8 cellular contexts compared by ENCODE assay signal in genomic region chr20:38725959-38726848, GRCh38. TPM values are rescaled to one million over a fixed set of nuclear protein-coding genes. Genes with fewer than 3 reads are reported as not detected.
DNase-seq lines count a peak whose midpoint lies in the region; TF ChIP-seq lines count a peak whose summit lies in the region.

No MANE protein-coding gene starts in this region.

- no peak overlapping the region for H3K4me3 Mint-ChIP-seq in activated T-helper 2 cell treated with anti-CD3 and anti-CD28 coated beads, Interferon-gamma antibody, Interleukin-2, Interleukin-4, amounts not matched to agents 10 μg/mL and 5 μg/mL and 100 μg/mL, durations not matched to agents 14 hours and 24 hours and 36 hours (ENCODE audit: low read depth)

- H3K27ac ChIP-seq in iPS-20b (ENCODE audit: low read length) (no peak overlapping the region), tibial artery (no peak overlapping the region)

- peak; percentile 24 to 27 for TF ChIP-seq CTCF in tibial artery (IDR thresholded peaks at IDR 0.05)

- peaks cover 37% of the 10 kb centered on the region for H3K4me1 Mint-ChIP-seq in activated T-helper 2 cell treated with anti-CD3 and anti-CD28 coated beads, Interferon-gamma antibody, Interleukin-2, Interleukin-4, amounts not matched to agents 10 μg/mL and 5 μg/mL and 100 μg/mL, durations not matched to agents 14 hours and 24 hours and 36 hours (ENCODE audit: low read depth)

- H3K27me3 Mint-ChIP-seq in activated T-helper 2 cell treated with anti-CD3 and anti-CD28 coated beads, Interferon-gamma antibody, Interleukin-2, Interleukin-4, amounts not matched to agents 10 μg/mL and 5 μg/mL and 100 μg/mL, durations not matched to agents 14 hours and 24 hours and 36 hours (ENCODE audit: low read depth) = peaks cover 87% of the 10 kb centered on the region

- H3K9ac ChIP-seq in ES-I3 (ENCODE audit: low read depth, low read length) (peak overlapping the region; percentile 33; the same call in 1 of the 2 replicates), iPS-20b (ENCODE audit: low read depth, low read length) (no peak overlapping the region)

- H3K4me3 ChIP-seq in iPS-20b (ENCODE audit: low read length) (peak overlapping the region; percentile 43), tibial artery (no peak overlapping the region)

- intact Hi-C loops in activated T-helper 2 cell treated with anti-CD3 and anti-CD28 coated beads, Interferon-gamma antibody, Interleukin-2, Interleukin-4, amounts not matched to agents 10 μg/mL and 5 μg/mL and 100 μg/mL, durations not matched to agents 14 hours and 24 hours and 36 hours (cut with micrococcal nuclease) = loop anchor here (2.0 kb wide), 1 partner anchor 1965 kb away; no protein-coding TSS in a partner anchor
- intact Hi-C loops in tibial artery (cut with DNase I; ENCODE audit: low total_unique reads) = loop anchor here (10.0 kb wide), 1 partner anchor 159 kb away; no protein-coding TSS in a partner anchor

- no peak overlapping the region for H3K27ac Mint-ChIP-seq in activated T-helper 2 cell treated with anti-CD3 and anti-CD28 coated beads, Interferon-gamma antibody, Interleukin-2, Interleukin-4, amounts not matched to agents 10 μg/mL and 5 μg/mL and 100 μg/mL, durations not matched to agents 14 hours and 24 hours and 36 hours

- H3K4me1 ChIP-seq in ES-I3 (ENCODE audit: insufficient read depth, low read length) (peaks cover 3% of the 10 kb centered on the region; the same call in 1 of the 2 replicates), iPS-20b (ENCODE audit: insufficient read depth, low read length) (peaks cover 10% of the 10 kb centered on the region; the same call in 1 of the 2 replicates), tibial artery (peaks cover 0 to 59% (median 41%) of the 10 kb centered on the region in 4 donors)

- DNase-seq in NCI-H1436 treated with DMSO at 0.1 percent for 48 hours (lab: John Stamatoyannopoulos, UW) (peak; percentile 21), tibial artery (no peak), NCI-H1048 (lab: John Stamatoyannopoulos, UW) (no peak), NCI-H1105 treated with DMSO at 0.1 percent for 48 hours (lab: John Stamatoyannopoulos, UW) (no peak), AML-193 (lab: John Stamatoyannopoulos, UW) (no peak)
- peak; percentile 37 for DNase-seq in activated T-helper 2 cell treated with anti-CD3 and anti-CD28 coated beads, Interferon-gamma antibody, Interleukin-2, Interleukin-4, amounts not matched to agents 10 μg/mL and 5 μg/mL and 100 μg/mL, durations not matched to agents 14 hours and 24 hours and 36 hours (ENCODE audit: low spot score)

- H3K36me3 ChIP-seq in ES-I3 (ENCODE audit: insufficient read depth, low read length) = no peaks in the 10 kb centered on the region
- no peaks in the 10 kb centered on the region for H3K36me3 ChIP-seq in iPS-20b (ENCODE audit: insufficient read depth, low read depth, low read length)
- no peaks in the 10 kb centered on the region for H3K36me3 ChIP-seq in tibial artery

- H3K36me3 Mint-ChIP-seq in activated T-helper 2 cell treated with anti-CD3 and anti-CD28 coated beads, Interferon-gamma antibody, Interleukin-2, Interleukin-4, amounts not matched to agents 10 μg/mL and 5 μg/mL and 100 μg/mL, durations not matched to agents 14 hours and 24 hours and 36 hours (ENCODE audit: low read depth) = peaks cover 7% of the 10 kb centered on the region

- H3K9me3 ChIP-seq in ES-I3 (ENCODE audit: control insufficient read depth, insufficient read depth, low read length) = no peaks in the 10 kb centered on the region
- peaks cover 10% of the 10 kb centered on the region; the same call in 1 of the 2 replicates for H3K9me3 ChIP-seq in iPS-20b (ENCODE audit: insufficient read depth, low read depth, low read length)
- no peaks in the 10 kb centered on the region for H3K9me3 ChIP-seq in tibial artery

- H3K9me3 Mint-ChIP-seq in activated T-helper 2 cell treated with anti-CD3 and anti-CD28 coated beads, Interferon-gamma antibody, Interleukin-2, Interleukin-4, amounts not matched to agents 10 μg/mL and 5 μg/mL and 100 μg/mL, durations not matched to agents 14 hours and 24 hours and 36 hours = peaks cover 4% of the 10 kb centered on the region

- H3K27me3 ChIP-seq in iPS-20b (ENCODE audit: insufficient read depth, low read length) (peaks cover 100% of the 10 kb centered on the region), tibial artery (peaks cover 10 to 100% of the 10 kb centered on the region in 2 donors)

RNA-seq across cellular contexts. Expression of gene SLC32A1, which starts 1.9 kb away (rescaled TPM):
- not detected in 2 replicates for total RNA-seq in activated T-helper 2 cell treated with anti-CD3 and anti-CD28 coated beads, Interferon-gamma antibody, Interleukin-2, Interleukin-4, amounts not matched to agents 10 μg/mL and 5 μg/mL and 100 μg/mL, durations not matched to agents 14 hours and 24 hours and 36 hours

RNA-seq across cellular contexts. Expression of gene ACTR5, which starts 22.1 kb away (rescaled TPM):
- total RNA-seq in activated T-helper 2 cell treated with anti-CD3 and anti-CD28 coated beads, Interferon-gamma antibody, Interleukin-2, Interleukin-4, amounts not matched to agents 10 μg/mL and 5 μg/mL and 100 μg/mL, durations not matched to agents 14 hours and 24 hours and 36 hours = 12.1 and 13.2 TPM in 2 replicates

Comparison
In these comparisons a context has a peak if more than half of its experiments do, and no peak if none do; other contexts are left out.
1. DNase-seq: peak in NCI-H1436 treated with DMSO at 0.1 percent for 48 hours (single experiment) and activated T-helper 2 cell treated with anti-CD3 and anti-CD28 coated beads, Interferon-gamma antibody, Interleukin-2, Interleukin-4, amounts not matched to agents 10 μg/mL and 5 μg/mL and 100 μg/mL, durations not matched to agents 14 hours and 24 hours and 36 hours (single experiment); none in tibial artery (0 of 2), NCI-H1048 (single experiment), NCI-H1105 treated with DMSO at 0.1 percent for 48 hours (single experiment) and AML-193 (0 of 2).